In genomic region chr20:9374068-9374467, GRCh38 we compare ENCODE assay signal across 31 cellular contexts.
A peak's percentile ranks its signal among the peaks of the same experiment; 100 is the strongest.
DNase-seq lines count a peak whose midpoint lies in the region; ATAC-seq, FAIRE-seq and TF ChIP-seq lines count a peak whose summit lies in the region.
"Had no signal": no experiment of that assay in that cellular context is flagged by ENCODE, and none has a peak within 500 bp of the region (broad histone marks: within the 10 kb centered on the region; RNA-seq: fewer than 3 reads in every experiment).

No MANE protein-coding gene starts in this region.

- peak overlapping the region; percentile 10 for H3K27ac Mint-ChIP-seq in nephron progenitor cell
- H3K27ac Mint-ChIP-seq: activated CD4-positive, alpha-beta T cell treated with anti-CD3 and anti-CD28 coated beads for 36 hours; activated naive CD8-positive, alpha-beta T cell treated with anti-CD3 and anti-CD28 coated beads, Interleukin-2, amount 50 U/mL, for 24 hours; CD14-positive monocyte; IgD-negative memory B cell had no signal

- no peak for TF ChIP-seq POLR2A in gastrocnemius medialis (IDR thresholded peaks at IDR 0.05)

- no peaks in the 10 kb centered on the region for H3K36me3 ChIP-seq in endocrine pancreas (ENCODE audit: control insufficient read depth, insufficient read depth, low read length)
- no peaks in the 10 kb centered on the region for H3K36me3 ChIP-seq in gastrocnemius medialis
- H3K36me3 ChIP-seq: MG63, ovary, right atrium auricular region had no signal

- no peaks in the 10 kb centered on the region for H3K9me3 Mint-ChIP-seq in nephron progenitor cell
- H3K9me3 Mint-ChIP-seq: activated naive CD8-positive, alpha-beta T cell treated with anti-CD3 and anti-CD28 coated beads, Interleukin-2, amount 50 U/mL, for 24 hours; CD14-positive monocyte; IgD-negative memory B cell; naive B cell had no signal

- no peak for FAIRE-seq in urothelium cell line (lab: Jason Lieb, UNC)
- FAIRE-seq: colon, GM19239, TTC549 had no signal

- no peak for TF ChIP-seq CTCF in nephron progenitor cell (IDR thresholded peaks at IDR 0.05)
- TF ChIP-seq CTCF in gastrocnemius medialis (IDR thresholded peaks at IDR 0.05 in 4 of 5, conservative IDR thresholded peaks at IDR 0.05 in 1 of 5): no peak

- no peak overlapping the region for H3K27ac ChIP-seq in gastrocnemius medialis
- H3K27ac ChIP-seq: ovary had no signal

- H3K4me3 Mint-ChIP-seq in nephron progenitor cell: no peak overlapping the region
- H3K4me3 Mint-ChIP-seq: activated CD4-positive, alpha-beta T cell treated with anti-CD3 and anti-CD28 coated beads for 36 hours; activated naive CD8-positive, alpha-beta T cell treated with anti-CD3 and anti-CD28 coated beads, Interleukin-2, amount 50 U/mL, for 24 hours; CD14-positive monocyte; IgD-negative memory B cell had no signal

- intact Hi-C loops in gastrocnemius medialis (cut with DNase I; ENCODE audit: low total_unique reads): no loop called here

- H3K9me3 ChIP-seq in endocrine pancreas (ENCODE audit: control insufficient read depth, low read length) (no peaks in the 10 kb centered on the region), gastrocnemius medialis (no peaks in the 10 kb centered on the region)
- H3K9me3 ChIP-seq: MG63, ovary, right atrium auricular region had no signal

- DNase-seq in Caki2 (ENCODE audit: low read depth) (peak; percentile 95), NCI-H69 (lab: John Stamatoyannopoulos, UW) (peak; percentile 71), nephron progenitor cell (no peak), nucleus accumbens (lab: John Stamatoyannopoulos, UW) (no peak), gastrocnemius medialis (no peak), urothelium cell line (ENCODE audit: low spot score) (no peak)
- DNase-seq: activated CD4-positive, alpha-beta T cell treated with anti-CD3 and anti-CD28 coated beads for 36 hours; activated CD8-positive, alpha-beta memory T cell treated with anti-CD3 and anti-CD28 coated beads for 24 hours; activated gamma-delta T cell; activated naive CD8-positive, alpha-beta T cell treated with anti-CD3 and anti-CD28 coated beads, Interleukin-2, amount 50 U/mL, for 24 hours; activated T-cell treated with anti-CD3 and anti-CD28 coated beads, Interleukin-2, amount 50 U/mL, for 1 hour; head of caudate nucleus; left colon; mesendoderm; MG63; naive B cell; NCI-H1417; NCI-H446 treated with DMSO at 0.1 percent for 48 hours; ovary; stimulated activated CD4-positive, alpha-beta T cell treated with anti-CD3 and anti-CD28 coated beads, Interleukin-4, amount 100 ng/mL, for 1 hour; stimulated activated naive CD4-positive, alpha-beta T cell treated with Interleukin-2 at 50 U/mL for 16 hours; T-helper 1 cell had no signal

- no peak for ATAC-seq in GM18873 (IDR thresholded peaks at IDR 0.05; ENCODE audit: low FRiP score, unreplicated experiment)
- no peak for ATAC-seq in gastrocnemius medialis
- ATAC-seq: activated CD4-positive, alpha-beta T cell treated with anti-CD3 and anti-CD28 coated beads for 36 hours; activated naive CD8-positive, alpha-beta T cell treated with anti-CD3 and anti-CD28 coated beads, Interleukin-2, amount 50 U/mL, for 24 hours; HCT116; left colon had no signal

- in situ Hi-C loops in Caki2 (cut with HindIII; ENCODE audit: low pct_unique_long_range_greater_than_20kb, low sequenced_read_pairs): loop anchor here (25.0 kb wide), 2 partner anchors 512 to 612 kb away; no protein-coding TSS in a partner anchor
- in situ Hi-C loops in gastrocnemius medialis (cut with MboI; ENCODE audit: low sequenced_read_pairs in 4 of 4): loop anchor here in 1 of 4 donors (25.0 kb wide), 1 partner anchor 537 kb away; no protein-coding TSS in a partner anchor

- H3K27me3 ChIP-seq in endocrine pancreas (ENCODE audit: control insufficient read depth, insufficient read depth, low read length) (no peaks in the 10 kb centered on the region), gastrocnemius medialis (no peaks in the 10 kb centered on the region)
- H3K27me3 ChIP-seq: MG63, ovary, right atrium auricular region had no signal

- peaks cover 22% of the 10 kb centered on the region for H3K4me1 ChIP-seq in endocrine pancreas (ENCODE audit: control insufficient read depth, insufficient read depth, low read length)
- H3K4me1 ChIP-seq in gastrocnemius medialis: peaks cover 0 to 3% of the 10 kb centered on the region in 2 donors

- H3K4me3 ChIP-seq in endocrine pancreas (ENCODE audit: control insufficient read depth, insufficient read depth, low read length) (peak overlapping the region; percentile 6), gastrocnemius medialis (no peak overlapping the region)
- H3K4me3 ChIP-seq: MG63, ovary, right atrium auricular region had no signal

- H3K36me3 Mint-ChIP-seq in nephron progenitor cell (ENCODE audit: low read depth): peaks cover 52% of the 10 kb centered on the region
- H3K36me3 Mint-ChIP-seq: CD14-positive monocyte, IgD-negative memory B cell, naive B cell had no signal

- H3K9ac ChIP-seq in endocrine pancreas (ENCODE audit: control insufficient read depth, insufficient read depth, low read length): no peak overlapping the region

- H3K27me3 Mint-ChIP-seq in nephron progenitor cell (ENCODE audit: low read depth, poor library complexity): no peaks in the 10 kb centered on the region
- H3K27me3 Mint-ChIP-seq: activated CD4-positive, alpha-beta T cell treated with anti-CD3 and anti-CD28 coated beads for 36 hours; activated naive CD8-positive, alpha-beta T cell treated with anti-CD3 and anti-CD28 coated beads, Interleukin-2, amount 50 U/mL, for 24 hours; naive B cell had no signal

- H3K4me1 Mint-ChIP-seq in nephron progenitor cell: peaks cover 14% of the 10 kb centered on the region
- H3K4me1 Mint-ChIP-seq: activated CD4-positive, alpha-beta T cell treated with anti-CD3 and anti-CD28 coated beads for 36 hours; activated naive CD8-positive, alpha-beta T cell treated with anti-CD3 and anti-CD28 coated beads, Interleukin-2, amount 50 U/mL, for 24 hours; CD14-positive monocyte had no signal

Comparison
In these comparisons a context has a peak if more than half of its experiments do, and no peak if none do; other contexts are left out.
1. DNase-seq: peak in Caki2 (single experiment) and NCI-H69 (single experiment); none in nephron progenitor cell (single experiment), nucleus accumbens (0 of 56), gastrocnemius medialis (0 of 2) and urothelium cell line (single experiment).